Comparison of ENCODE assay signal across 11 cellular contexts in the genomic region with DNA sequence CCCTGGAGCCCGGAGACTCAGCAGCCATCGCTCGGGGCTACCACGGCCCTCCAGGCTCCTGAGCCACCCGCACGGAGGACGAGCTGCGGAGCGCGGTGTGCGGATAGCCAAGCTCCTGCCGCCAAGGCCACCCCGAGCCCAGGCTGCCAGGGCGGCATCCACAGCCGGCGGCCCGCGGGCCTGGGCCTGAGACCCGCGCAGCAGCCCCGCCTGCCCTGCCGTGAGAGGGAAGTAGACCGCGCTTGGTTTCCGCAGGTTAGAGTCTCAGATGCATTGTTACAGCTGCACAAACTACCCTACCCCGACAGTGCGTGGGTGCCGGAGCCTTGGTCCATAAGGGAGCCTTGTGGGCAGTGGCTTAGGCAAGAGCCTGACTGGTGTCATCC.
A peak's percentile ranks its signal among the peaks of the same experiment; 100 is the strongest.
DNase-seq lines count a peak whose midpoint lies in the region; ATAC-seq, FAIRE-seq and TF ChIP-seq lines count a peak whose summit lies in the region.
"Had no signal": no experiment of that assay in that cellular context is flagged by ENCODE, and none has a peak within 500 bp of the region (broad histone marks: within the 10 kb centered on the region; RNA-seq: fewer than 3 reads in every experiment).

No MANE protein-coding gene starts in this region.

- TF ChIP-seq POLR2A in transverse colon (IDR thresholded peaks at IDR 0.05) (no peak), H54 (IDR thresholded peaks at IDR 0.05; ENCODE audit: low read depth, low read length) (no peak)

- peaks cover 15% of the 10 kb centered on the region for H3K4me1 Mint-ChIP-seq in endodermal cell
- H3K4me1 Mint-ChIP-seq in CD4-positive, alpha-beta T cell (ENCODE audit: low read depth) = peaks cover 6% of the 10 kb centered on the region

- H3K36me3 ChIP-seq in endodermal cell (ENCODE audit: control insufficient read depth, insufficient read depth, low read length) = no peaks in the 10 kb centered on the region
- H3K36me3 ChIP-seq in mucosa of descending colon (ENCODE audit: low read depth) = no peaks in the 10 kb centered on the region
- no peaks in the 10 kb centered on the region for H3K36me3 ChIP-seq in transverse colon
- H3K36me3 ChIP-seq: cardiac muscle cell had no signal

- peak; percentile 54 for ATAC-seq in HG02759 (IDR thresholded peaks at IDR 0.05; ENCODE audit: unreplicated experiment)
- ATAC-seq in mucosa of descending colon = peak; percentile 8
- ATAC-seq in GM19455 (IDR thresholded peaks at IDR 0.05; ENCODE audit: unreplicated experiment) = no peak
- ATAC-seq in CD4-positive, alpha-beta T cell (ENCODE audit: poor library complexity) = no peak
- ATAC-seq: activated CD8-positive, alpha-beta memory T cell treated with anti-CD3 and anti-CD28 coated beads, Interleukin-2, amount 10 ng/mL, durations not matched to agents 7 days and 5 days had no signal

- TF ChIP-seq EP300 in transverse colon (IDR thresholded peaks at IDR 0.05; ENCODE audit: low read depth) = no peak

- in situ Hi-C loops in transverse colon (cut with MboI; ENCODE audit: low pct_ligation_motif_present in 1 of 4, low pct_unique_long_range_greater_than_20kb in 1 of 4, low sequenced_read_pairs in 3 of 4) = loop anchor here in 2 of 4 donors (25.0 kb wide), 1 partner anchor 1435 kb away; no protein-coding TSS in a partner anchor

- H3K4me3 ChIP-seq in endodermal cell (ENCODE audit: low read length) (no peak overlapping the region), mucosa of descending colon (no peak overlapping the region), transverse colon (peak overlapping the region; percentile 18 to 52 (median 38))
- H3K4me3 ChIP-seq: cardiac muscle cell had no signal

- H3K4me1 ChIP-seq in endodermal cell (ENCODE audit: control insufficient read depth, insufficient read depth, low read length) (no peaks in the 10 kb centered on the region), mucosa of descending colon (ENCODE audit: low read depth) (no peaks in the 10 kb centered on the region), transverse colon (no peaks in the 10 kb centered on the region)

- H3K27me3 Mint-ChIP-seq in endodermal cell (ENCODE audit: insufficient read depth) = peaks cover 7% of the 10 kb centered on the region
- H3K27me3 Mint-ChIP-seq in CD4-positive, alpha-beta T cell = peaks cover 69% of the 10 kb centered on the region

- H3K27ac Mint-ChIP-seq in endodermal cell = no peak overlapping the region
- H3K27ac Mint-ChIP-seq in CD4-positive, alpha-beta T cell = no peak overlapping the region
- H3K27ac Mint-ChIP-seq: activated CD8-positive, alpha-beta memory T cell treated with anti-CD3 and anti-CD28 coated beads, Interleukin-2, amount 10 ng/mL, durations not matched to agents 7 days and 5 days had no signal

- intact Hi-C loops in mucosa of descending colon (cut with DNase I, micrococcal nuclease) = no loop called here
- intact Hi-C loops in transverse colon (cut with DNase I; ENCODE audit: low total_unique reads) = no loop called here
- intact Hi-C loops in CD4-positive, alpha-beta T cell (cut with DNase I, micrococcal nuclease) = no loop called here

- DNase-seq in endodermal cell = no peak
- DNase-seq in mucosa of descending colon = no peak
- no peak for DNase-seq in transverse colon
- no peak for DNase-seq in CD4-positive, alpha-beta T cell
- no peak for DNase-seq in H54 (ENCODE audit: insufficient read length, low spot score)
- DNase-seq: activated CD8-positive, alpha-beta memory T cell treated with anti-CD3 and anti-CD28 coated beads, Interleukin-2, amount 10 ng/mL, durations not matched to agents 7 days and 5 days; NCI-H2171 had no signal

- H3K27ac ChIP-seq in endodermal cell (ENCODE audit: low read depth, low read length) (no peak overlapping the region), transverse colon (peak overlapping the region; percentile 63 to 82 (median 71))
- no peak overlapping the region for H3K27ac ChIP-seq in CD4-positive, alpha-beta T cell (ENCODE audit: low read depth, low read length)
- H3K27ac ChIP-seq: cardiac muscle cell had no signal

- H3K36me3 Mint-ChIP-seq in endodermal cell (ENCODE audit: low read depth) = no peaks in the 10 kb centered on the region
- H3K36me3 Mint-ChIP-seq in CD4-positive, alpha-beta T cell (ENCODE audit: low read depth) = no peaks in the 10 kb centered on the region

- POLR2A ChIA-PET in CD4-positive, alpha-beta T cell (lab: Charles Lee) = no interaction called here

- no peak for FAIRE-seq in H54 (lab: Jason Lieb, UNC)
- FAIRE-seq: islet of Langerhans had no signal

- H3K9ac ChIP-seq in endodermal cell (ENCODE audit: extremely low read depth, low read length, poor library complexity, severe bottlenecking) = no peak overlapping the region

- 97% methylated on average over 13 to 28 of the region's 28 CpGs for WGBS in endodermal cell (ENCODE audit: insufficient coverage in 1 of 2, insufficient read length in 1 of 2), 2 experiments
- 68% methylated on average over 28 of the region's 28 CpGs; no CpG with 5 or more reads in 1 of the 2 donors for WGBS in transverse colon (ENCODE audit: low coverage in 1 of 2), 2 donors

- no peaks in the 10 kb centered on the region for H3K9me3 Mint-ChIP-seq in endodermal cell
- no peaks in the 10 kb centered on the region for H3K9me3 Mint-ChIP-seq in CD4-positive, alpha-beta T cell

- TF ChIP-seq CTCF in endodermal cell (conservative IDR thresholded peaks at IDR 0.05) (no peak), mucosa of descending colon (IDR thresholded peaks at IDR 0.05) (no peak), transverse colon (IDR thresholded peaks at IDR 0.05) (no peak)
- TF ChIP-seq CTCF in CD4-positive, alpha-beta T cell (IDR thresholded peaks at IDR 0.05) = no peak

- H3K27me3 ChIP-seq in endodermal cell (ENCODE audit: control insufficient read depth, insufficient read depth, low read length, poor library complexity, severe bottlenecking) = no peaks in the 10 kb centered on the region
- H3K27me3 ChIP-seq in transverse colon = no peaks in the 10 kb centered on the region
- peaks cover 21% of the 10 kb centered on the region for H3K27me3 ChIP-seq in CD4-positive, alpha-beta T cell (ENCODE audit: control insufficient read depth, insufficient read depth, low read length)

- H3K9me3 ChIP-seq in endodermal cell (ENCODE audit: control insufficient read depth, low read length) (no peaks in the 10 kb centered on the region), mucosa of descending colon (no peaks in the 10 kb centered on the region), transverse colon (no peaks in the 10 kb centered on the region)
- H3K9me3 ChIP-seq in CD4-positive, alpha-beta T cell (ENCODE audit: control insufficient read depth, low read length) = no peaks in the 10 kb centered on the region

- H3K4me3 Mint-ChIP-seq in endodermal cell = peak overlapping the region; percentile 70
- H3K4me3 Mint-ChIP-seq in CD4-positive, alpha-beta T cell = no peak overlapping the region
- H3K4me3 Mint-ChIP-seq: activated CD8-positive, alpha-beta memory T cell treated with anti-CD3 and anti-CD28 coated beads, Interleukin-2, amount 10 ng/mL, durations not matched to agents 7 days and 5 days had no signal

- CTCF ChIA-PET in CD4-positive, alpha-beta T cell (lab: Charles Lee) = no interaction called here

Comparison
In these comparisons a context has a peak if more than half of its experiments do, and no peak if none do; other contexts are left out.
1. ATAC-seq: peak in HG02759 (single experiment) and mucosa of descending colon (single experiment); none in GM19455 (single experiment) and CD4-positive, alpha-beta T cell (single experiment).
2. H3K27ac ChIP-seq: peak in transverse colon (4 of 4); none in endodermal cell (single experiment) and CD4-positive, alpha-beta T cell (single experiment).
3. H3K4me3 ChIP-seq: peak in transverse colon (4 of 4); none in endodermal cell (single experiment) and mucosa of descending colon (single experiment).